In genomic region chr9:71073494-71073893, GRCh38 we compare ENCODE assay signal across 28 cellular contexts. TPM values are rescaled to one million over a fixed set of nuclear protein-coding genes. Genes with fewer than 3 reads are reported as not detected.
"Had no signal": no experiment of that assay in that cellular context is flagged by ENCODE, and none has a peak within 500 bp of the region (broad histone marks: within the 10 kb centered on the region; RNA-seq: fewer than 3 reads in every experiment).

No MANE protein-coding gene starts in this region.

- H3K4me2 ChIP-seq: neural progenitor cell, smooth muscle cell had no signal

- H3K4me3 ChIP-seq: neural progenitor cell, ovary, psoas muscle, skin epidermis, smooth muscle cell, spleen, suprapubic skin, testis, tibial artery, transverse colon, upper lobe of right lung, uterus had no signal

- H2AFZ ChIP-seq: neural progenitor cell, parathyroid adenoma had no signal

- H3K27ac ChIP-seq: neural progenitor cell, ovary, parathyroid adenoma, psoas muscle, skin epidermis, spleen, suprapubic skin, testis, tibial artery, transverse colon, upper lobe of right lung, uterus had no signal

- H3K9me3 ChIP-seq: ovary, psoas muscle, spleen, suprapubic skin, testis, tibial artery, transverse colon, upper lobe of right lung, uterus had no signal

- H3K36me3 ChIP-seq: neural progenitor cell, ovary, spleen, suprapubic skin, tibial artery, transverse colon, upper lobe of right lung, uterus had no signal

- H3K9ac ChIP-seq: neural progenitor cell, parathyroid adenoma had no signal

- DNase-seq: natural killer cell; occipital lobe; ovary; posterior cingulate gyrus; psoas muscle; right cardiac atrium; spleen; stimulated activated CD4-positive, alpha-beta T cell treated with anti-CD3 and anti-CD28 coated beads, Interleukin-12 subunit alpha, Interleukin-12 subunit beta, amount 100 ng/mL, for 4 hours; stimulated activated CD4-positive, alpha-beta T cell treated with anti-CD3 and anti-CD28 coated beads, Interleukin-1b, Interleukin-23, amount 100 ng/mL, for 48 hours; stimulated activated CD4-positive, alpha-beta T cell treated with anti-CD3 and anti-CD28 coated beads, Interleukin-4, amount 100 ng/mL, for 1 hour; stimulated activated CD4-positive, alpha-beta T cell treated with anti-CD3 and anti-CD28 coated beads, Interleukin-4, amount 100 ng/mL, for 4 hours; stimulated activated CD8-positive, alpha-beta memory T cell treated with anti-CD3 and anti-CD28 coated beads, Interleukin-4, amount 100 ng/mL, for 48 hours; stimulated activated naive CD4-positive, alpha-beta T cell; stimulated activated naive CD8-positive, alpha-beta T cell treated with anti-CD3 and anti-CD28 coated beads, Interleukin-15, amount 100 ng/mL, for 72 hours; stimulated activated naive CD8-positive, alpha-beta T cell treated with anti-CD3 and anti-CD28 coated beads, Interleukin-15, Interleukin-2, amounts not matched to agents 100 U/mL and 50 U/mL, for 24 hours; substantia nigra; testis; tibial artery; transverse colon; upper lobe of right lung; uterus had no signal

- ATAC-seq: natural killer cell; psoas muscle; right cardiac atrium; sciatic nerve; stimulated activated memory B cell treated with anti-CD40 and anti-IgM and Interleukin-4, amounts not matched to agents 10 μg/mL and 1 μg/mL and 100 μg/mL, for 72 hours; stimulated activated naive CD8-positive, alpha-beta T cell treated with anti-CD3 and anti-CD28 coated beads, Interleukin-15, amount 100 ng/mL, for 72 hours; stimulated activated naive CD8-positive, alpha-beta T cell treated with anti-CD3 and anti-CD28 coated beads, Interleukin-15, Interleukin-2, amounts not matched to agents 100 U/mL and 50 U/mL, for 24 hours; upper lobe of right lung had no signal

- H3K79me2 ChIP-seq: parathyroid adenoma had no signal

- H3K4me1 ChIP-seq: parathyroid adenoma, psoas muscle, spleen, suprapubic skin, testis, tibial artery, transverse colon, upper lobe of right lung, uterus had no signal

- H3K27me3 ChIP-seq: neural progenitor cell, ovary, spleen, suprapubic skin, testis, tibial artery, transverse colon, upper lobe of right lung, uterus had no signal

RNA-seq across cellular contexts. Expression of gene TRPM3, which starts 47.9 kb away (rescaled TPM):
- total RNA-seq: natural killer cell, smooth muscle cell had no signal
- polyA plus RNA-seq: smooth muscle cell had no signal
